Comparison of ENCODE assay signal across 18 cellular contexts in the genomic region with DNA sequence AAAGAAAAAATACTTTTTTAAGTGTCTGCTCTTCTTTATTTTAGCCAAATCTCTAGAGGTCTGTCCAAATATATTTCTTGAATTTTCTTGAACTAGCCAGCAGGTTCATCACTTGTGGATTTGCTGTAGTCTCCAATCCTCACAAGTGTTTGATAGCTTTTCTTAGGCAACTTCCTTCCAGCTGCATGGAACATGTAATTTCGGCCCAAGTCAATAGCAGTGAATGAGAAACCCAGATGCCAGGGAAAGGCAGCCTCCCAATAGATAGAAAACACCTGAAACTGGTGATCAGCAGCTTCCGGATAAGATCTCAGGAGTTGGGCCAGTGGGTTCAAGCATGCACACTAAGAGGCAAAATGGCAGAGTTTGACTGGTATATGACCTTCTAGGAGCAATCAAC. TPM values are rescaled to one million over a fixed set of nuclear protein-coding genes. Genes with fewer than 3 reads are reported as not detected.
DNase-seq lines count a peak whose midpoint lies in the region; ATAC-seq lines count a peak whose summit lies in the region.
"Had no signal": no experiment of that assay in that cellular context is flagged by ENCODE, and none has a peak within 500 bp of the region (broad histone marks: within the 10 kb centered on the region; RNA-seq: fewer than 3 reads in every experiment).

No MANE protein-coding gene starts in this region.

- H3K4me1 Mint-ChIP-seq in activated CD4-positive, alpha-beta memory T cell treated with anti-CD3 and anti-CD28 coated beads, Interleukin-2, amount 10 ng/mL, durations not matched to agents 7 days and 5 days = peaks cover 47% of the 10 kb centered on the region
- H3K4me1 Mint-ChIP-seq in natural killer cell treated with Interleukin-12 subunit alpha and Interleukin-12 subunit beta and Interleukin-15 and Interleukin-18, amount 100 ng/mL, for 72 hours (ENCODE audit: low read depth in 2 of 2) = peaks cover 28 to 46% of the 10 kb centered on the region in 2 donors

- CTCF ChIA-PET in activated CD4-positive, alpha-beta memory T cell treated with anti-CD3 and anti-CD28 coated beads, Interleukin-2, amount 10 ng/mL, durations not matched to agents 7 days and 5 days (lab: Charles Lee) = interaction anchor here (2.0 to 8.2 kb wide), 3 partner anchors 10 to 176 kb away, joined by 8 to 131 read pairs (median 17); partner anchors contain the start of gene RNASEH2B

- H3K27me3 Mint-ChIP-seq in activated CD4-positive, alpha-beta memory T cell treated with anti-CD3 and anti-CD28 coated beads, Interleukin-2, amount 10 ng/mL, durations not matched to agents 7 days and 5 days = peaks cover 2% of the 10 kb centered on the region
- H3K27me3 Mint-ChIP-seq in natural killer cell treated with Interleukin-12 subunit alpha and Interleukin-12 subunit beta and Interleukin-15 and Interleukin-18, amount 100 ng/mL, for 72 hours = no peaks in the 10 kb centered on the region

- POLR2A ChIA-PET in activated CD4-positive, alpha-beta memory T cell treated with anti-CD3 and anti-CD28 coated beads, Interleukin-2, amount 10 ng/mL, durations not matched to agents 7 days and 5 days (lab: Charles Lee) = interaction anchor here (1.1 to 6.2 kb wide), 8 partner anchors 8 to 1450 kb away, joined by 5 to 247 read pairs (median 19); partner anchors contain the start of genes CAB39L, RNASEH2B and SETDB2

- no peak for ATAC-seq in natural killer cell treated with Interleukin-12 subunit alpha and Interleukin-12 subunit beta and Interleukin-15 and Interleukin-18, amount 100 ng/mL, for 72 hours
- ATAC-seq: gastrocnemius medialis, left cardiac atrium, Right ventricle myocardium inferior had no signal

- H3K4me3 Mint-ChIP-seq in activated CD4-positive, alpha-beta memory T cell treated with anti-CD3 and anti-CD28 coated beads, Interleukin-2, amount 10 ng/mL, durations not matched to agents 7 days and 5 days = no peak overlapping the region
- H3K4me3 Mint-ChIP-seq in natural killer cell treated with Interleukin-12 subunit alpha and Interleukin-12 subunit beta and Interleukin-15 and Interleukin-18, amount 100 ng/mL, for 72 hours = peak overlapping the region; percentile 87
- H3K4me3 Mint-ChIP-seq: HFFc6 had no signal

- peaks cover 14% of the 10 kb centered on the region for H3K9me3 Mint-ChIP-seq in activated CD4-positive, alpha-beta memory T cell treated with anti-CD3 and anti-CD28 coated beads, Interleukin-2, amount 10 ng/mL, durations not matched to agents 7 days and 5 days
- peaks cover 2% of the 10 kb centered on the region for H3K9me3 Mint-ChIP-seq in natural killer cell treated with Interleukin-12 subunit alpha and Interleukin-12 subunit beta and Interleukin-15 and Interleukin-18, amount 100 ng/mL, for 72 hours
- H3K9me3 Mint-ChIP-seq: HFFc6 had no signal

- peaks cover 17% of the 10 kb centered on the region for H3K36me3 Mint-ChIP-seq in activated CD4-positive, alpha-beta memory T cell treated with anti-CD3 and anti-CD28 coated beads, Interleukin-2, amount 10 ng/mL, durations not matched to agents 7 days and 5 days (ENCODE audit: low read depth)
- H3K36me3 Mint-ChIP-seq in natural killer cell treated with Interleukin-12 subunit alpha and Interleukin-12 subunit beta and Interleukin-15 and Interleukin-18, amount 100 ng/mL, for 72 hours = peaks cover 13% of the 10 kb centered on the region

- DNase-seq in GF-D8 (lab: John Stamatoyannopoulos, UW) (peak; percentile 91), Kasumi-1 (lab: John Stamatoyannopoulos, UW) (peak; percentile 55 to 65), NCI-H2081 (lab: John Stamatoyannopoulos, UW) (no peak), NCI-H2029 (lab: John Stamatoyannopoulos, UW) (no peak), NCI-H1092 (lab: John Stamatoyannopoulos, UW) (no peak)
- DNase-seq in activated CD4-positive, alpha-beta memory T cell treated with anti-CD3 and anti-CD28 coated beads, Interleukin-2, amount 10 ng/mL, durations not matched to agents 7 days and 5 days = no peak
- no peak for DNase-seq in natural killer cell treated with Interleukin-12 subunit alpha and Interleukin-12 subunit beta and Interleukin-15 and Interleukin-18, amount 100 ng/mL, for 72 hours (ENCODE audit: low spot score)
- no peak for DNase-seq in stimulated activated naive CD4-positive, alpha-beta T cell (lab: John Stamatoyannopoulos, UW)
- DNase-seq: activated CD4-positive, alpha-beta T cell treated with anti-CD3 and anti-CD28 coated beads for 48 hours; amygdala; Calu3; gastrocnemius medialis; HFFc6; left cardiac atrium; pancreas had no signal

- H3K27ac Mint-ChIP-seq in activated CD4-positive, alpha-beta memory T cell treated with anti-CD3 and anti-CD28 coated beads, Interleukin-2, amount 10 ng/mL, durations not matched to agents 7 days and 5 days = peak overlapping the region; percentile 96
- peak overlapping the region; percentile 87 to 88 for H3K27ac Mint-ChIP-seq in natural killer cell treated with Interleukin-12 subunit alpha and Interleukin-12 subunit beta and Interleukin-15 and Interleukin-18, amount 100 ng/mL, for 72 hours
- H3K27ac Mint-ChIP-seq: HFFc6 had no signal

RNA-seq across cellular contexts. Expression of gene RNASEH2B, which starts 15.5 kb away (rescaled TPM):
- total RNA-seq in activated CD4-positive, alpha-beta memory T cell treated with anti-CD3 and anti-CD28 coated beads, Interleukin-2, amount 10 ng/mL, durations not matched to agents 7 days and 5 days = 10 to 100 TPM; 87.4 to 90.5 TPM
- 10 to 100 TPM; 33.3 to 64.2 TPM for total RNA-seq in natural killer cell treated with Interleukin-12 subunit alpha and Interleukin-12 subunit beta and Interleukin-15 and Interleukin-18, amount 100 ng/mL, for 72 hours

RNA-seq across cellular contexts. Expression of gene DLEU7, which starts 50.5 kb away (rescaled TPM):
- total RNA-seq in activated CD4-positive, alpha-beta memory T cell treated with anti-CD3 and anti-CD28 coated beads, Interleukin-2, amount 10 ng/mL, durations not matched to agents 7 days and 5 days = not detected
- total RNA-seq in natural killer cell treated with Interleukin-12 subunit alpha and Interleukin-12 subunit beta and Interleukin-15 and Interleukin-18, amount 100 ng/mL, for 72 hours = not detected
- total RNA-seq: Calu3, dermis microvascular lymphatic vessel endothelial cell, HFFc6, LHCN-M2, Right ventricle myocardium inferior had no signal

Comparison
In these comparisons a context has a peak if more than half of its experiments do, and no peak if none do; other contexts are left out.
1. DNase-seq: peak in GF-D8 (single experiment) and Kasumi-1 (2 of 2); none in activated CD4-positive, alpha-beta memory T cell treated with anti-CD3 and anti-CD28 coated beads, Interleukin-2, amount 10 ng/mL, durations not matched to agents 7 days and 5 days (single experiment), natural killer cell treated with Interleukin-12 subunit alpha and Interleukin-12 subunit beta and Interleukin-15 and Interleukin-18, amount 100 ng/mL, for 72 hours (single experiment), NCI-H2081 (0 of 2), NCI-H2029 (single experiment), stimulated activated naive CD4-positive, alpha-beta T cell (0 of 6) and NCI-H1092 (single experiment).